16 cellular contexts compared by ENCODE assay signal in genomic region chr10:67978749-67979148, GRCh38.
"Had no signal": no experiment of that assay in that cellular context is flagged by ENCODE, and none has a peak within 500 bp of the region (broad histone marks: within the 10 kb centered on the region; RNA-seq: fewer than 3 reads in every experiment).

No MANE protein-coding gene starts in this region.

- ATAC-seq: body of pancreas; left colon; mucosa of descending colon; naive thymus-derived CD8-positive, alpha-beta T cell had no signal

- H3K27me3 ChIP-seq: body of pancreas, heart left ventricle, right atrium auricular region, upper lobe of left lung had no signal

- H3K4me3 ChIP-seq: body of pancreas, heart left ventricle, mucosa of descending colon, right atrium auricular region, smooth muscle cell, upper lobe of left lung had no signal

- H3K27me3 Mint-ChIP-seq: dendritic cell treated with granulocyte-macrophage colony-stimulating factor and Interleukin-4, amounts not matched to agents 40 ng/mL and 50 ng/mL, for 4 days; naive thymus-derived CD8-positive, alpha-beta T cell had no signal

- H3K9me3 Mint-ChIP-seq: dendritic cell treated with granulocyte-macrophage colony-stimulating factor and Interleukin-4, amounts not matched to agents 40 ng/mL and 50 ng/mL, for 4 days had no signal

- H3K27ac ChIP-seq: body of pancreas, heart left ventricle, right atrium auricular region, upper lobe of left lung had no signal

- H3K4me3 Mint-ChIP-seq: dendritic cell treated with granulocyte-macrophage colony-stimulating factor and Interleukin-4, amounts not matched to agents 40 ng/mL and 50 ng/mL, for 4 days; naive thymus-derived CD8-positive, alpha-beta T cell had no signal

- H3K27ac Mint-ChIP-seq: dendritic cell treated with granulocyte-macrophage colony-stimulating factor and Interleukin-4, amounts not matched to agents 40 ng/mL and 50 ng/mL, for 4 days had no signal

- H3K9me3 ChIP-seq: body of pancreas, heart left ventricle, mucosa of descending colon, right atrium auricular region, upper lobe of left lung had no signal

- DNase-seq: activated CD4-positive, CD25-positive, alpha-beta regulatory T cell; activated effector memory CD4-positive, alpha-beta T cell treated with anti-CD3 and anti-CD28 coated beads, Interleukin-2, amount 50 U/mL, for 16 hours; body of pancreas; cerebellar nuclear complex; foreskin melanocyte; heart left ventricle; left colon; mucosa of descending colon; naive thymus-derived CD8-positive, alpha-beta T cell; SHP77; stimulated activated naive CD4-positive, alpha-beta T cell; T-helper 2 cell; upper lobe of left lung had no signal

- H3K4me1 ChIP-seq: upper lobe of left lung had no signal
